ENCODE assay signal across 1 cellular context in the genomic region with DNA sequence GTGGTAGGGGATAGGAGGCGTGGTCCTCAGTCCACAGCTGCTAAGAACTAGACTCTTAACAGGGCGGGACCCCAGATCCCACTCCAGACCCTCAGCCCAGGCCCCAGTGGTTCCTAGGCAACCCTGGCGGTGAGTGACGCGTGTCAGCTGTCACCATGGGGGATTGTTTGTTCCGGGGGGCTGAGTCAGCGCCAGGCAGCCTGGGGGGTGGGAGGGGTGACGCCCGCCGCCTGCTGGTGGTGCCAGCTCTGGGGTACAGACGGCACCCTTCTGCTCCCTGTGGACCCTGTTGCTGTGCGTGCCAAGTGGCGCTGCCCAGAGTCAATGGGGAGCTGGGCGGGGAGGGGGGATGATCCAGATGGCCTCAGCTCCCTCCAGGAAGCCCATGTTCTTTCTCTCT.
A peak's percentile ranks its signal among the peaks of the same experiment; 100 is the strongest.
TF ChIP-seq lines count a peak whose summit lies in the region.

No MANE protein-coding gene starts in this region.

TF ChIP-seq in HEK293, 187 proteins besides CTCF, POLR2A, EP300 and RAD21 (continued from another document):
- TF ChIP-seq, protein P1, sequence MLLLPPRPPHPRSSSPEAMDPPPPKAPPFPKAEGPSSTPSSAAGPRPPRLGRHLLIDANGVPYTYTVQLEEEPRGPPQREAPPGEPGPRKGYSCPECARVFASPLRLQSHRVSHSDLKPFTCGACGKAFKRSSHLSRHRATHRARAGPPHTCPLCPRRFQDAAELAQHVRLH (tag by site-specific recombination; IDR thresholded peaks at IDR 0.05) = no peak
- TF ChIP-seq ZNF341 (tag by site-specific recombination; IDR thresholded peaks at IDR 0.05; ENCODE audit: low read depth) (no peak), ZIC2 (tag by site-specific recombination; IDR thresholded peaks at IDR 0.05) (peak; percentile 25; the same call in 1 of the 2 replicates)
